ENCODE assay signal across 1 cellular context in genomic region chr10:8331896-8332729, GRCh38.
TF ChIP-seq lines count a peak whose summit lies in the region.

No MANE protein-coding gene starts in this region.

TF ChIP-seq in HEK293, 187 proteins besides CTCF, POLR2A, EP300 and RAD21 (continued from another document):
- TF ChIP-seq, protein P1, sequence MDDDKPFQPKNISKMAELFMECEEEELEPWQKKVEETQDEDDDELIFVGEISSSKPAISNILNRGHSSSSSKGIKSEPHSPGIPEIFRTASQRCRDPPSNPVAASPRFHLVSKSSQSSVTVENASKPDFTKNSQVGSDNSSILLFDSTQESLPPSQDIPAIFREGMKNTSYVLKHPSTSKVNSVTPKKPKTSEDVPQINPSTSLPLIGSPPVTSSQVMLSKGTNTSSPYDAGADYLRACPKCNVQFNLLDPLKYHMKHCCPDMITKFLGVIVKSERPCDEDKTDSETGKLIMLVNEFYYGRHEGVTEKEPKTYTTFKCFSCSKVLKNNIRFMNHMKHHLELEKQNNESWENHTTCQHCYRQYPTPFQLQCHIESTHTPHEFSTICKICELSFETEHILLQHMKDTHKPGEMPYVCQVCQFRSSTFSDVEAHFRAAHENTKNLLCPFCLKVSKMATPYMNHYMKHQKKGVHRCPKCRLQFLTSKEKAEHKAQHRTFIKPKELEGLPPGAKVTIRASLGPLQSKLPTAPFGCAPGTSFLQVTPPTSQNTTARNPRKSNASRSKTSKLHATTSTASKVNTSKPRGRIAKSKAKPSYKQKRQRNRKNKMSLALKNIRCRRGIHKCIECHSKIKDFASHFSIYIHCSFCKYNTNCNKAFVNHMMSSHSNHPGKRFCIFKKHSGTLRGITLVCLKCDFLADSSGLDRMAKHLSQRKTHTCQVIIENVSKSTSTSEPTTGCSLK (tag by site-specific recombination; IDR thresholded peaks at IDR 0.05) = no peak
TF ChIP-seq in HEK293: peak in this region for 36.
